ENCODE assay signal across 21 cellular contexts in genomic region chr5:133298447-133298846, GRCh38.
DNase-seq lines count a peak whose midpoint lies in the region; ATAC-seq, FAIRE-seq and TF ChIP-seq lines count a peak whose summit lies in the region.
"Had no signal": no experiment of that assay in that cellular context is flagged by ENCODE, and none has a peak within 500 bp of the region (broad histone marks: within the 10 kb centered on the region; RNA-seq: fewer than 3 reads in every experiment).

No MANE protein-coding gene starts in this region.

- TF ChIP-seq EP300 in GM12878 (IDR thresholded peaks at IDR 0.05; ENCODE audit: borderline replicate concordance in 1 of 2, control insufficient read depth in 1 of 2, low read depth in 2 of 2, low read length in 2 of 2) = no peak

- no peak overlapping the region for H2AFZ ChIP-seq in OCI-LY7 (ENCODE audit: low read length)
- no peak overlapping the region for H2AFZ ChIP-seq in GM12878 (ENCODE audit: control insufficient read depth, low read depth, low read length)
- H2AFZ ChIP-seq: hepatocyte had no signal

- intact Hi-C loops in activated naive CD4-positive, alpha-beta T cell treated with anti-CD3 and anti-CD28 coated beads for 36 hours (cut with micrococcal nuclease) = no loop called here
- intact Hi-C loops in OCI-LY7 (cut with micrococcal nuclease; ENCODE audit: unreplicated experiment) (loop anchor here (10.0 kb wide), 1 partner anchor 464 kb away; the partner anchor contains the start of gene SHROOM1), GM12878 (cut with micrococcal nuclease; ENCODE audit: unreplicated experiment) (no loop called here)

- H3K9me3 Mint-ChIP-seq in activated naive CD4-positive, alpha-beta T cell treated with anti-CD3 and anti-CD28 coated beads for 36 hours = no peaks in the 10 kb centered on the region
- no peaks in the 10 kb centered on the region for H3K9me3 Mint-ChIP-seq in stimulated activated naive CD8-positive, alpha-beta T cell treated with anti-CD3 and anti-CD28 coated beads, Interleukin-15, amount 100 ng/mL, for 72 hours
- H3K9me3 Mint-ChIP-seq: natural killer cell treated with Interleukin-12 subunit alpha and Interleukin-12 subunit beta and Interleukin-15 and Interleukin-18, amount 100 ng/mL, for 72 hours had no signal

- POLR2A ChIA-PET in OCI-LY7 (lab: Charles Lee) (interaction anchor here (0.6 kb wide), 1 partner anchor 15 kb away, joined by 4 read pairs; no protein-coding TSS in a partner anchor), GM12878 (lab: Charles Lee) (interaction anchor here (1.5 kb wide), 1 partner anchor 14 kb away, joined by 4 read pairs; no protein-coding TSS in a partner anchor)

- CTCF ChIA-PET in activated naive CD4-positive, alpha-beta T cell treated with anti-CD3 and anti-CD28 coated beads for 36 hours (lab: Charles Lee) = interaction anchor here (1.1 to 1.4 kb wide), 2 partner anchors 24 to 187 kb away, joined by 3 to 6 read pairs; no protein-coding TSS in a partner anchor
- CTCF ChIA-PET in OCI-LY7 (lab: Charles Lee; ENCODE audit: unreplicated experiment) (no interaction called here), GM12878 (lab: Yijun Ruan, JAX) (interaction anchor here (0.6 kb wide), 1 partner anchor 607 kb away, joined by 3 read pairs; no protein-coding TSS in a partner anchor)

- H3K4me1 ChIP-seq in OCI-LY7 (ENCODE audit: insufficient read depth, low read length, poor library complexity, severe bottlenecking) = no peaks in the 10 kb centered on the region
- no peaks in the 10 kb centered on the region for H3K4me1 ChIP-seq in GM12878 (ENCODE audit: control insufficient read depth, insufficient read depth, low read length)
- H3K4me1 ChIP-seq: body of pancreas, esophagus muscularis mucosa, HAP-1, left lung, pancreas, right atrium auricular region had no signal

- H3K27ac ChIP-seq in OCI-LY7 (ENCODE audit: low read depth, low read length, poor library complexity, severe bottlenecking) (no peak overlapping the region), GM12878 (ENCODE audit: control insufficient read depth, insufficient read depth) (no peak overlapping the region)
- H3K27ac ChIP-seq: body of pancreas, esophagus muscularis mucosa, hepatocyte, left lung, pancreas, right atrium auricular region had no signal

- no peaks in the 10 kb centered on the region for H3K9me2 ChIP-seq in OCI-LY7 (ENCODE audit: insufficient read depth, low read length)

- peaks cover 10% of the 10 kb centered on the region for H3K4me1 Mint-ChIP-seq in activated naive CD4-positive, alpha-beta T cell treated with anti-CD3 and anti-CD28 coated beads for 36 hours (ENCODE audit: low read depth)
- peaks cover 13% of the 10 kb centered on the region for H3K4me1 Mint-ChIP-seq in stimulated activated naive CD8-positive, alpha-beta T cell treated with anti-CD3 and anti-CD28 coated beads, Interleukin-15, amount 100 ng/mL, for 72 hours

- RAD21 ChIA-PET in GM12878 (lab: Charles Lee; ENCODE audit: unreplicated experiment) = interaction anchor here (1.2 kb wide), 1 partner anchor 18 kb away, joined by 4 read pairs; no protein-coding TSS in a partner anchor

- no peaks in the 10 kb centered on the region for H3K36me3 Mint-ChIP-seq in activated naive CD4-positive, alpha-beta T cell treated with anti-CD3 and anti-CD28 coated beads for 36 hours (ENCODE audit: low read depth)
- H3K36me3 Mint-ChIP-seq: natural killer cell treated with Interleukin-12 subunit alpha and Interleukin-12 subunit beta and Interleukin-15 and Interleukin-18, amount 100 ng/mL, for 72 hours had no signal

- TF ChIP-seq RAD21 in GM12878 (IDR thresholded peaks at IDR 0.05; ENCODE audit: insufficient read depth, low read depth, low read length) = no peak

- H4K20me1 ChIP-seq in OCI-LY7 (ENCODE audit: insufficient read depth, low read length) (no peaks in the 10 kb centered on the region), GM12878 (ENCODE audit: control insufficient read depth, insufficient read depth) (no peaks in the 10 kb centered on the region)

- H3K27ac Mint-ChIP-seq in activated naive CD4-positive, alpha-beta T cell treated with anti-CD3 and anti-CD28 coated beads for 36 hours = no peak overlapping the region
- H3K27ac Mint-ChIP-seq in stimulated activated naive CD8-positive, alpha-beta T cell treated with anti-CD3 and anti-CD28 coated beads, Interleukin-15, amount 100 ng/mL, for 72 hours = no peak overlapping the region
- H3K27ac Mint-ChIP-seq: natural killer cell treated with Interleukin-12 subunit alpha and Interleukin-12 subunit beta and Interleukin-15 and Interleukin-18, amount 100 ng/mL, for 72 hours had no signal

- 1% methylated on average over 4 of the region's 4 CpGs for WGBS in GM12878 (ENCODE audit: insufficient coverage, insufficient replicate concordance, low lambda C conversion rate, missing lambda C conversion rate)

- no peak for TF ChIP-seq POLR2A in GM12878 (IDR thresholded peaks at IDR 0.05; ENCODE audit: low read depth, low read length)

- no TSS peak for BruUV-seq in OCI-LY7 (replicated peaks; lab: Mats Ljungman, UMichigan)
- no TSS peak for BruUV-seq in GM12878 (replicated peaks; lab: Mats Ljungman, UMichigan)

- H3K36me3 ChIP-seq in OCI-LY7 (ENCODE audit: insufficient read depth, low read length) = no peaks in the 10 kb centered on the region
- H3K36me3 ChIP-seq in GM12878 (ENCODE audit: control insufficient read depth in 2 of 2, insufficient read depth in 2 of 2, low read length in 1 of 2) = no peaks in the 10 kb centered on the region
- H3K36me3 ChIP-seq: esophagus muscularis mucosa, HAP-1, left lung, pancreas, right atrium auricular region had no signal

- SMC1A ChIA-PET in GM12878 (lab: Charles Lee; ENCODE audit: uncharacterized antibody, unreplicated experiment) = no interaction called here

- TF ChIP-seq CTCF in OCI-LY7 (conservative IDR thresholded peaks at IDR 0.05; ENCODE audit: low read length) (no peak), GM12878 (IDR thresholded peaks at IDR 0.05 in 2 of 3, conservative IDR thresholded peaks at IDR 0.05 in 1 of 3; ENCODE audit: control insufficient read depth in 2 of 3, extremely low read depth in 1 of 3, insufficient read depth in 1 of 3, low read depth in 3 of 3, low read length in 3 of 3) (no peak)

- no peaks in the 10 kb centered on the region for H3K27me3 Mint-ChIP-seq in activated naive CD4-positive, alpha-beta T cell treated with anti-CD3 and anti-CD28 coated beads for 36 hours (ENCODE audit: low read depth)
- H3K27me3 Mint-ChIP-seq in stimulated activated naive CD8-positive, alpha-beta T cell treated with anti-CD3 and anti-CD28 coated beads, Interleukin-15, amount 100 ng/mL, for 72 hours = no peaks in the 10 kb centered on the region
- H3K27me3 Mint-ChIP-seq: natural killer cell treated with Interleukin-12 subunit alpha and Interleukin-12 subunit beta and Interleukin-15 and Interleukin-18, amount 100 ng/mL, for 72 hours had no signal

- H3K4me3 Mint-ChIP-seq in activated naive CD4-positive, alpha-beta T cell treated with anti-CD3 and anti-CD28 coated beads for 36 hours = no peak overlapping the region
- no peak overlapping the region for H3K4me3 Mint-ChIP-seq in stimulated activated naive CD8-positive, alpha-beta T cell treated with anti-CD3 and anti-CD28 coated beads, Interleukin-15, amount 100 ng/mL, for 72 hours
- H3K4me3 Mint-ChIP-seq: natural killer cell treated with Interleukin-12 subunit alpha and Interleukin-12 subunit beta and Interleukin-15 and Interleukin-18, amount 100 ng/mL, for 72 hours had no signal

- no peak for FAIRE-seq in GM12878 (lab: Jason Lieb, UNC)
- FAIRE-seq: frontal cortex, pancreas, TTC549 had no signal

- no peaks in the 10 kb centered on the region for H3K27me3 ChIP-seq in GM12878 (replicated peaks in 1 of 2; ENCODE audit: control insufficient read depth in 2 of 2, insufficient read depth in 2 of 2, low read length in 1 of 2)
- H3K27me3 ChIP-seq: body of pancreas, hepatocyte, left lung, pancreas, right atrium auricular region had no signal

- H3K79me2 ChIP-seq in OCI-LY7 (ENCODE audit: insufficient read depth, low read depth, low read length) = no peaks in the 10 kb centered on the region
- no peaks in the 10 kb centered on the region for H3K79me2 ChIP-seq in GM12878 (ENCODE audit: control insufficient read depth, insufficient read depth, low read length)
- H3K79me2 ChIP-seq: hepatocyte had no signal

- peak; percentile 54 for ATAC-seq in GM12878
- ATAC-seq in stimulated activated naive CD8-positive, alpha-beta T cell treated with anti-CD3 and anti-CD28 coated beads, Interleukin-15, amount 100 ng/mL, for 72 hours = peak; percentile 82
- ATAC-seq: body of pancreas; left lung; natural killer cell treated with Interleukin-12 subunit alpha and Interleukin-12 subunit beta and Interleukin-15 and Interleukin-18, amount 100 ng/mL, for 72 hours; pancreas had no signal

- no peak overlapping the region for H3K9ac ChIP-seq in GM12878 (ENCODE audit: control insufficient read depth, insufficient read depth, low read length)

- DNase-seq in activated naive CD4-positive, alpha-beta T cell treated with anti-CD3 and anti-CD28 coated beads for 36 hours = peak; percentile 71
- no peak for DNase-seq in activated naive CD4-positive, alpha-beta T cell treated with anti-CD3 and anti-CD28 coated beads, Interleukin-2, amount 50 U/mL, for 16 hours
- DNase-seq in OCI-LY7 (ENCODE audit: low spot score) (peak; percentile 6), GM12878 (ENCODE audit: low read depth, low spot score) (no peak), KG1 (lab: John Stamatoyannopoulos, UW) (no peak), HUDEP-2 (lab: John Stamatoyannopoulos, UW; ENCODE audit: unreplicated experiment in 76 of 76) (no peak)
- DNase-seq in stimulated activated naive CD8-positive, alpha-beta T cell treated with anti-CD3 and anti-CD28 coated beads, Interleukin-15, amount 100 ng/mL, for 72 hours = peak; percentile 22 to 44
- DNase-seq: body of pancreas; DMS 273 treated with DMSO at 0.1 percent for 48 hours; effector memory CD4-positive, alpha-beta T cell; IMR-90; left lung; NCI-H1436; pancreas had no signal

- H3K9me3 ChIP-seq in OCI-LY7 (ENCODE audit: low read length) (no peaks in the 10 kb centered on the region), GM12878 (replicated peaks; ENCODE audit: control insufficient read depth, insufficient read depth, low read length) (no peaks in the 10 kb centered on the region)
- H3K9me3 ChIP-seq: body of pancreas, esophagus muscularis mucosa, HAP-1, left lung, pancreas, right atrium auricular region had no signal

- in situ Hi-C loops in GM12878 (cut with MboI) = no loop called here

- H3K4me2 ChIP-seq in OCI-LY7 (ENCODE audit: low read length) (no peak overlapping the region), GM12878 (ENCODE audit: control insufficient read depth, insufficient read depth) (no peak overlapping the region)
- H3K4me2 ChIP-seq: hepatocyte had no signal

- H3K4me3 ChIP-seq in OCI-LY7 (ENCODE audit: low read depth, low read length, poor library complexity, severe bottlenecking) (no peak overlapping the region), GM12878 (no peak overlapping the region)
- H3K4me3 ChIP-seq: body of pancreas, esophagus muscularis mucosa, HAP-1, hepatocyte, left lung, pancreas, right atrium auricular region had no signal

TF ChIP-seq in GM12878, 131 proteins besides CTCF, POLR2A, EP300 and RAD21 (continues in another document):
- TF ChIP-seq NR2C2 (IDR thresholded peaks at IDR 0.05; ENCODE audit: borderline replicate concordance, control insufficient read depth, insufficient read length, low read depth) = no peak

Comparison
In these comparisons a context has a peak if more than half of its experiments do, and no peak if none do; other contexts are left out.
1. DNase-seq: peak in activated naive CD4-positive, alpha-beta T cell treated with anti-CD3 and anti-CD28 coated beads for 36 hours (single experiment), OCI-LY7 (single experiment) and stimulated activated naive CD8-positive, alpha-beta T cell treated with anti-CD3 and anti-CD28 coated beads, Interleukin-15, amount 100 ng/mL, for 72 hours (2 of 2); none in activated naive CD4-positive, alpha-beta T cell treated with anti-CD3 and anti-CD28 coated beads, Interleukin-2, amount 50 U/mL, for 16 hours (single experiment), GM12878 (single experiment), KG1 (single experiment) and HUDEP-2 (0 of 76).